In genomic region chr2:9188823-9189222, GRCh38 we compare ENCODE assay signal across 1 cellular context.
TF ChIP-seq lines count a peak whose summit lies in the region.

No MANE protein-coding gene starts in this region.

TF ChIP-seq in K562, 482 proteins besides CTCF, POLR2A, EP300 and RAD21:
- TF ChIP-seq SOX6 (IDR thresholded peaks at IDR 0.05) (no peak), ZBTB9 (CRISPR knock-in tag; IDR thresholded peaks at IDR 0.05) (no peak), ZNF212 (CRISPR knock-in tag; IDR thresholded peaks at IDR 0.05) (no peak), BCOR (IDR thresholded peaks at IDR 0.05) (no peak), FOXA1 (IDR thresholded peaks at IDR 0.05; ENCODE audit: borderline replicate concordance) (no peak), RB1 (IDR thresholded peaks at IDR 0.05; ENCODE audit: low read depth) (no peak), ZNF830 (CRISPR knock-in tag; IDR thresholded peaks at IDR 0.05) (no peak), HDAC6 (IDR thresholded peaks at IDR 0.05; ENCODE audit: low read depth, low read length) (no peak), RUNX1 (IDR thresholded peaks at IDR 0.05; ENCODE audit: low read depth) (no peak), KLF10 (CRISPR knock-in tag; IDR thresholded peaks at IDR 0.05) (no peak), MTA2 (IDR thresholded peaks at IDR 0.05; ENCODE audit: low read depth) (no peak), EGR1 (conservative IDR thresholded peaks at IDR 0.05) (no peak), ZNF146 (CRISPR knock-in tag; IDR thresholded peaks at IDR 0.05; ENCODE audit: unreplicated experiment) (no peak), ZNF707 (CRISPR knock-in tag; conservative IDR thresholded peaks at IDR 0.05) (no peak), ZNF764 (CRISPR knock-in tag; IDR thresholded peaks at IDR 0.05; ENCODE audit: low read depth) (no peak)
- TF ChIP-seq, protein P1, sequence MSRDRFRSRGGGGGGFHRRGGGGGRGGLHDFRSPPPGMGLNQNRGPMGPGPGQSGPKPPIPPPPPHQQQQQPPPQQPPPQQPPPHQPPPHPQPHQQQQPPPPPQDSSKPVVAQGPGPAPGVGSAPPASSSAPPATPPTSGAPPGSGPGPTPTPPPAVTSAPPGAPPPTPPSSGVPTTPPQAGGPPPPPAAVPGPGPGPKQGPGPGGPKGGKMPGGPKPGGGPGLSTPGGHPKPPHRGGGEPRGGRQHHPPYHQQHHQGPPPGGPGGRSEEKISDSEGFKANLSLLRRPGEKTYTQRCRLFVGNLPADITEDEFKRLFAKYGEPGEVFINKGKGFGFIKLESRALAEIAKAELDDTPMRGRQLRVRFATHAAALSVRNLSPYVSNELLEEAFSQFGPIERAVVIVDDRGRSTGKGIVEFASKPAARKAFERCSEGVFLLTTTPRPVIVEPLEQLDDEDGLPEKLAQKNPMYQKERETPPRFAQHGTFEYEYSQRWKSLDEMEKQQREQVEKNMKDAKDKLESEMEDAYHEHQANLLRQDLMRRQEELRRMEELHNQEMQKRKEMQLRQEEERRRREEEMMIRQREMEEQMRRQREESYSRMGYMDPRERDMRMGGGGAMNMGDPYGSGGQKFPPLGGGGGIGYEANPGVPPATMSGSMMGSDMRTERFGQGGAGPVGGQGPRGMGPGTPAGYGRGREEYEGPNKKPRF (IDR thresholded peaks at IDR 0.05; ENCODE audit: low read depth, low read length), result no peak
